8 cellular contexts compared by ENCODE assay signal in the genomic region with DNA sequence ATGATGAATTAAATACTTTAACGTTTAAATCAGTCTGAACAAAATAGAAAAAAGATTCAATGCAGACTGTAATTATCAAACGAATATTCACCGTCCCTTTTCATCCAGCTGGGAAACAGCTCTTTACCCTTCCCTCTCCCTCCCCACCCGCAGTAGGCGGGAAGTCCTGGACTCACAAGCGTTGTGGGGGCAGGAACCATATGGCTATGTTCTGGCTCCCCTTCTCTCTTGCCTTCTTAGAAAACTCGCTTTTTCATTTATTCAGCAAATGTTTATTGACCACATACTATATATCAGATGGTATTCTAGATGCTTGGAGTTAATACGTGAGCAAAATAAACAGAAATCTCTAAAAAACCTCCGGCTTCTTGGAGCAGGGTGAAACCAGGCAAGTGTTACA. TPM values are rescaled to one million over a fixed set of nuclear protein-coding genes. Genes with fewer than 3 reads are reported as not detected.
DNase-seq lines count a peak whose midpoint lies in the region; ATAC-seq and TF ChIP-seq lines count a peak whose summit lies in the region.

No MANE protein-coding gene starts in this region.

- peaks cover 33% of the 10 kb centered on the region for H3K4me1 Mint-ChIP-seq in brain
- H3K4me1 Mint-ChIP-seq in activated CD8-positive, alpha-beta memory T cell treated with anti-CD3 and anti-CD28 coated beads, Interleukin-2, amount 10 ng/mL, durations not matched to agents 7 days and 5 days: peaks cover 31% of the 10 kb centered on the region

- H3K4me3 Mint-ChIP-seq in brain: peak overlapping the region; percentile 95 to 99 (median 97)
- no peak overlapping the region for H3K4me3 Mint-ChIP-seq in activated CD8-positive, alpha-beta memory T cell treated with anti-CD3 and anti-CD28 coated beads, Interleukin-2, amount 10 ng/mL, durations not matched to agents 7 days and 5 days

- H3K4me3 ChIP-seq in heart right ventricle (peak overlapping the region; percentile 67 to 97 (median 84)), mononuclear cell (ENCODE audit: low read length) (peak overlapping the region; percentile 79), uterus (peak overlapping the region; percentile 81 to 89)

- H3K27ac ChIP-seq in heart right ventricle (peak overlapping the region; percentile 76 to 98 (median 92)), uterus (peak overlapping the region; percentile 90 to 95)

- peak in 1 of 2 donors; percentile 13 for DNase-seq in heart right ventricle
- DNase-seq in left cardiac atrium: no peak
- DNase-seq in uterus: no peak
- DNase-seq in stimulated activated CD4-positive, alpha-beta T cell treated with anti-CD3 and anti-CD28 coated beads, Interleukin-2, amount 100 ng/mL, for 48 hours: no peak
- DNase-seq in activated effector memory CD4-positive, alpha-beta T cell treated with Interleukin-2 at 50 U/mL for 16 hours: no peak
- DNase-seq in activated CD8-positive, alpha-beta memory T cell treated with anti-CD3 and anti-CD28 coated beads, Interleukin-2, amount 10 ng/mL, durations not matched to agents 7 days and 5 days: no peak

- no peak for TF ChIP-seq POLR2A in uterus (IDR thresholded peaks at IDR 0.05)

- peak in 1 of 8 donors; percentile 24 for ATAC-seq in heart right ventricle
- no peak for ATAC-seq in left cardiac atrium
- ATAC-seq in activated CD8-positive, alpha-beta memory T cell treated with anti-CD3 and anti-CD28 coated beads, Interleukin-2, amount 10 ng/mL, durations not matched to agents 7 days and 5 days: no peak

- 33 to 34% methylated on average over 9 of the region's 9 CpGs for WGBS in heart right ventricle, 2 donors

- CTCF ChIA-PET in activated CD8-positive, alpha-beta memory T cell treated with anti-CD3 and anti-CD28 coated beads, Interleukin-2, amount 10 ng/mL, durations not matched to agents 7 days and 5 days (lab: Charles Lee): interaction anchor here (0.8 to 1.7 kb wide), 3 partner anchors 24 to 274 kb away, joined by 3 to 7 read pairs (median 4); partner anchors contain the start of gene RCN2

- H3K36me3 Mint-ChIP-seq in brain: peaks cover 18% of the 10 kb centered on the region
- H3K36me3 Mint-ChIP-seq in activated CD8-positive, alpha-beta memory T cell treated with anti-CD3 and anti-CD28 coated beads, Interleukin-2, amount 10 ng/mL, durations not matched to agents 7 days and 5 days: no peaks in the 10 kb centered on the region

- H3K27me3 ChIP-seq in heart right ventricle: no peaks in the 10 kb centered on the region
- H3K27me3 ChIP-seq in mononuclear cell (ENCODE audit: insufficient read depth, low read length): no peaks in the 10 kb centered on the region
- no peaks in the 10 kb centered on the region for H3K27me3 ChIP-seq in uterus

- H3K9me3 ChIP-seq in heart right ventricle (peaks cover 0 to 4% (median 0%) of the 10 kb centered on the region in 11 donors), mononuclear cell (ENCODE audit: low read depth, low read length) (no peaks in the 10 kb centered on the region), uterus (no peaks in the 10 kb centered on the region)

- peaks cover 16% of the 10 kb centered on the region for H3K27me3 Mint-ChIP-seq in brain
- peaks cover 4% of the 10 kb centered on the region for H3K27me3 Mint-ChIP-seq in activated CD8-positive, alpha-beta memory T cell treated with anti-CD3 and anti-CD28 coated beads, Interleukin-2, amount 10 ng/mL, durations not matched to agents 7 days and 5 days

- peak overlapping the region; percentile 95 to 99 (median 96) for H3K27ac Mint-ChIP-seq in brain
- H3K27ac Mint-ChIP-seq in activated CD8-positive, alpha-beta memory T cell treated with anti-CD3 and anti-CD28 coated beads, Interleukin-2, amount 10 ng/mL, durations not matched to agents 7 days and 5 days: no peak overlapping the region

- peaks cover 0 to 5% (median 3%) of the 10 kb centered on the region in 5 experiments for H3K9me3 Mint-ChIP-seq in brain
- H3K9me3 Mint-ChIP-seq in activated CD8-positive, alpha-beta memory T cell treated with anti-CD3 and anti-CD28 coated beads, Interleukin-2, amount 10 ng/mL, durations not matched to agents 7 days and 5 days (ENCODE audit: low read depth): no peaks in the 10 kb centered on the region

- intact Hi-C loops in heart right ventricle (cut with DNase I) (loop anchor here in 2 of 10 donors (1.0 to 2.0 kb wide), 2 partner anchors 25 kb away; partner anchors contain the start of gene RCN2 (in 2 of the 2)), left cardiac atrium (cut with DNase I) (no loop called here), uterus (cut with DNase I; ENCODE audit: low total_unique reads) (no loop called here)

- no peak for TF ChIP-seq CTCF in heart right ventricle (IDR thresholded peaks at IDR 0.05)
- TF ChIP-seq CTCF in brain (conservative IDR thresholded peaks at IDR 0.05): no peak
- TF ChIP-seq CTCF in uterus (IDR thresholded peaks at IDR 0.05): no peak

- H3K4me1 ChIP-seq in heart right ventricle (peaks cover 8 to 37% (median 30%) of the 10 kb centered on the region in 9 donors), mononuclear cell (ENCODE audit: insufficient read depth, low read length) (peaks cover 27% of the 10 kb centered on the region), uterus (peaks cover 5 to 6% of the 10 kb centered on the region in 2 donors)

- no peaks in the 10 kb centered on the region for H3K36me3 ChIP-seq in heart right ventricle
- no peaks in the 10 kb centered on the region for H3K36me3 ChIP-seq in uterus

RNA-seq across cellular contexts. Expression of gene SCAPER, which starts 0.7 kb away (rescaled TPM):
- total RNA-seq in heart right ventricle (10 to 100 TPM; 33.9 to 48.1 (median 40.2) TPM), left cardiac atrium (10 to 100 TPM; 28.9 to 30.1 TPM), mononuclear cell (30.5 TPM), uterus (10 to 100 TPM; 10.6 to 74.2 (median 32.9) TPM)
- polyA plus RNA-seq in heart right ventricle (1 to 10 TPM; 6.9 to 9.5 TPM), brain (ENCODE audit: insufficient read depth, low read depth, low replicate concordance) (24.3 TPM)
- 10 to 100 TPM; 20.4 to 29.5 TPM for total RNA-seq in activated CD8-positive, alpha-beta memory T cell treated with anti-CD3 and anti-CD28 coated beads, Interleukin-2, amount 10 ng/mL, durations not matched to agents 7 days and 5 days

RNA-seq across cellular contexts. Expression of gene RCN2, which starts 25.7 kb away (rescaled TPM):
- total RNA-seq in heart right ventricle: 10 to 100 TPM; 23.3 to 29.9 (median 27.5) TPM
- 10 to 100 TPM; 14.7 to 31.3 TPM for polyA plus RNA-seq in heart right ventricle
- 10 to 100 TPM; 20.9 to 26.7 TPM for total RNA-seq in left cardiac atrium
- 48.6 TPM for polyA plus RNA-seq in brain (ENCODE audit: insufficient read depth, low read depth, low replicate concordance)
- total RNA-seq in mononuclear cell: 32.0 TPM
- 100 to 1,000 TPM in 1 of 4 donors, 10 to 100 TPM in 3; 26.1 to 108 (median 46.7) TPM for total RNA-seq in uterus
- total RNA-seq in activated CD8-positive, alpha-beta memory T cell treated with anti-CD3 and anti-CD28 coated beads, Interleukin-2, amount 10 ng/mL, durations not matched to agents 7 days and 5 days: 10 to 100 TPM; 22.5 to 28.6 TPM
